ENCODE assay signal across 1 cellular context in genomic region chr18:7363338-7363737, GRCh38.
TF ChIP-seq lines count a peak whose summit lies in the region.

No MANE protein-coding gene starts in this region.

TF ChIP-seq in WTC11, 78 proteins besides CTCF, POLR2A, EP300 and RAD21 (continued from another document):
- peak; percentile 66; the same call in 1 of the 2 replicates for TF ChIP-seq USF1 (CRISPR knock-in tag; IDR thresholded peaks at IDR 0.05)
- TF ChIP-seq CREM (CRISPR knock-in tag; IDR thresholded peaks at IDR 0.05) = no peak
TF ChIP-seq in WTC11: peak in this region for 2.
